ENCODE assay signal across 1 cellular context in genomic region chr1:59272507-59272906, GRCh38.
TF ChIP-seq lines count a peak whose summit lies in the region.

No MANE protein-coding gene starts in this region.

TF ChIP-seq in GM12878, 131 proteins besides CTCF, POLR2A, EP300 and RAD21 (continued from another document):
- TF ChIP-seq TCF3 (IDR thresholded peaks at IDR 0.05; ENCODE audit: borderline replicate concordance, insufficient read depth, low read depth, low read length) (no peak), CUX1 (IDR thresholded peaks at IDR 0.05; ENCODE audit: insufficient replicate concordance, low read depth, low read length) (no peak)
